In genomic region chr14:85799668-85800067, GRCh38 we compare ENCODE assay signal across 27 cellular contexts.
"Had no signal": no experiment of that assay in that cellular context is flagged by ENCODE, and none has a peak within 500 bp of the region (broad histone marks: within the 10 kb centered on the region; RNA-seq: fewer than 3 reads in every experiment).

No MANE protein-coding gene starts in this region.

- H3K4me2 ChIP-seq: smooth muscle cell had no signal

- H3K27ac ChIP-seq: neutrophil, pancreas, prostate gland, right lobe of liver, sigmoid colon, skin epidermis, spleen, stomach, thoracic aorta, thyroid gland, tibial nerve, upper lobe of left lung, vagina had no signal

- H3K4me1 ChIP-seq: pancreas, prostate gland, right lobe of liver, sigmoid colon, spleen, stomach, thyroid gland, upper lobe of left lung, vagina had no signal

- H3K4me3 ChIP-seq: pancreas, prostate gland, right lobe of liver, sigmoid colon, skin epidermis, smooth muscle cell, spleen, stomach, thoracic aorta, thyroid gland, tibial nerve, upper lobe of left lung, vagina had no signal

- H3K9me3 ChIP-seq: neutrophil, pancreas, prostate gland, right lobe of liver, sigmoid colon, stomach, thoracic aorta, thyroid gland, tibial nerve, upper lobe of left lung, vagina had no signal

- H3K27me3 ChIP-seq: neutrophil, pancreas, right lobe of liver, sigmoid colon, spleen, stomach, thyroid gland, tibial nerve, upper lobe of left lung, vagina had no signal

- H3K36me3 ChIP-seq: neutrophil, pancreas, prostate gland, right lobe of liver, sigmoid colon, spleen, stomach, thoracic aorta, thyroid gland, tibial nerve, upper lobe of left lung, vagina had no signal

- DNase-seq: naive thymus-derived CD8-positive, alpha-beta T cell; nephron progenitor cell; nucleus accumbens; pancreas; right cardiac atrium; right lobe of liver; sigmoid colon; spleen; stimulated activated CD4-positive, alpha-beta T cell treated with anti-CD3 and anti-CD28 coated beads, Interleukin-12 subunit alpha, Interleukin-12 subunit beta, amount 100 ng/mL, for 4 hours; stimulated activated CD4-positive, alpha-beta T cell treated with anti-CD3 and anti-CD28 coated beads, Interleukin-1b, Interleukin-23, amount 100 ng/mL, for 48 hours; stimulated activated CD4-positive, alpha-beta T cell treated with anti-CD3 and anti-CD28 coated beads, Interleukin-4, amount 100 ng/mL, for 1 hour; stimulated activated CD4-positive, alpha-beta T cell treated with anti-CD3 and anti-CD28 coated beads, Interleukin-4, amount 100 ng/mL, for 4 hours; stimulated activated CD8-positive, alpha-beta memory T cell treated with anti-CD3 and anti-CD28 coated beads, Interleukin-4, amount 100 ng/mL, for 48 hours; stimulated activated naive B cell treated with anti-CD40 and anti-IgM and Interleukin-4, amounts not matched to agents 10 μg/mL and 1 μg/mL and 100 μg/mL, for 72 hours; stimulated activated naive CD4-positive, alpha-beta T cell treated with Interleukin-2 at 50 U/mL for 16 hours; stomach; thyroid gland; trophoblast cell; upper lobe of left lung had no signal

- ATAC-seq: naive thymus-derived CD8-positive, alpha-beta T cell; natural killer cell treated with Interleukin-12 subunit alpha and Interleukin-12 subunit beta and Interleukin-15 and Interleukin-18, amount 100 ng/mL, for 72 hours; pancreas; right cardiac atrium; right lobe of liver; stimulated activated naive B cell treated with anti-CD40 and anti-IgM and Interleukin-4, amounts not matched to agents 10 μg/mL and 1 μg/mL and 100 μg/mL, for 72 hours had no signal
